ENCODE assay signal across 8 cellular contexts in the genomic region with DNA sequence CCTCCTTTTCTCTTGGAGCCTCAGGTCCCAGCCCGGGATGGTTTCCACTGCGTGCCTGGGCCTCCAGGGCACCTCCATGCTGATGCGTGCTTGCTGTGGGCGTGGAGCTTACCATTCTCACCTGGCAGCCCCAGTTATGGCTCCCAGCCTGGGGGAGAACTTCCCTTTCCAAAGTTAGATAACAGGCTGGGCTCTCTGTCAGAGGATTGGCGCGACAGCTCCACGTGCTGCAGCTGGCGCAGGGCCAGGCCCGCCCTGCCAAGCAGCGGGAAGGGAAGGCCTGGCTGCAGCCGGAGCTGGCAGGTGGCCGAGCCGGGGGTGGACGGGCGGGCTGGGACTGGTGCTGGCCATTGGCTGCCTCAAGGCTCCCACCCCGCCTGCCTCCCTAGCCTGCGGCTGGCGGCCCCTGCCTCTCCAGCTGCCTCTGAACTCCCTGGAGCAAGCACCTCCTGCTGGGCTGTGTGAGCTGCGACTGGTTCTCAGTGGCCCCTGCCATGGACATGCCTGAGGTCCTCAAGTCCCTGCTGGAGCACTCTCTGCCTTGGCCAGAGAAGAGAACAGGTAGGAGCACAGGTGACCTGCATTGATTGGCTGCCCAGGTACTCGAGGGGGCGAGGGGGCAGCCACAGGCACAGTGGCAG. TPM values are rescaled to one million over a fixed set of nuclear protein-coding genes. Genes with fewer than 3 reads are reported as not detected.
DNase-seq lines count a peak whose midpoint lies in the region; ATAC-seq and TF ChIP-seq lines count a peak whose summit lies in the region.

No MANE protein-coding gene starts in this region.

- H3K4me1 ChIP-seq in HCT116 (ENCODE audit: control insufficient read depth in 1 of 2, insufficient read depth in 2 of 2, low read length in 2 of 2) (peaks cover 17 to 18% of the 10 kb centered on the region in 2 experiments), left ventricle myocardium inferior (peaks cover 38% of the 10 kb centered on the region), psoas muscle (peaks cover 42% of the 10 kb centered on the region), Karpas-422 (ENCODE audit: low read length) (no peaks in the 10 kb centered on the region)

- H3K36me3 ChIP-seq in HCT116 (ENCODE audit: control insufficient read depth in 1 of 2, insufficient read depth in 2 of 2, low read length in 2 of 2), result no peaks in the 10 kb centered on the region
- no peaks in the 10 kb centered on the region for H3K36me3 ChIP-seq in left ventricle myocardium inferior
- H3K36me3 ChIP-seq in psoas muscle (ENCODE audit: insufficient read depth in 1 of 2, low read depth in 1 of 2), result no peaks in the 10 kb centered on the region
- H3K36me3 ChIP-seq in Karpas-422 (ENCODE audit: insufficient read depth, low read length), result no peaks in the 10 kb centered on the region

- no peak for TF ChIP-seq POLR2A in HCT116 (IDR thresholded peaks at IDR 0.05; ENCODE audit: borderline replicate concordance, extremely low read depth, insufficient read depth, insufficient read length)

- CTCF ChIA-PET in HCT116 (lab: Charles Lee), result interaction anchor here (0.9 to 1.2 kb wide), 3 partner anchors 10 to 444 kb away, joined by 3 to 5 read pairs (median 4); a partner anchor contains a TSS

- TF ChIP-seq CTCF in AG09319 (IDR thresholded peaks at IDR 0.05; ENCODE audit: low read depth, low read length) (peak; percentile 40), HCT116 (IDR thresholded peaks at IDR 0.05 in 2 of 3, conservative IDR thresholded peaks at IDR 0.05 in 1 of 3; ENCODE audit: borderline replicate concordance in 1 of 3, insufficient read depth in 1 of 3, low read depth in 2 of 3, low read length in 2 of 3) (peak in 2 of 3 experiments; percentile 23 to 26; a peak in 1 of 6 replicates), astrocyte of the cerebellum (IDR thresholded peaks at IDR 0.05; ENCODE audit: low read depth, low read length, missing control alignments) (no peak), left ventricle myocardium inferior (IDR thresholded peaks at IDR 0.05; ENCODE audit: borderline replicate concordance) (peak; percentile 59), psoas muscle (IDR thresholded peaks at IDR 0.05) (peak; percentile 39)

- H3K27me3 ChIP-seq in HCT116 (ENCODE audit: insufficient read depth, low read length) (no peaks in the 10 kb centered on the region), left ventricle myocardium inferior (ENCODE audit: low read depth) (no peaks in the 10 kb centered on the region), psoas muscle (ENCODE audit: insufficient read depth in 3 of 3, low read length in 2 of 3) (no peaks in the 10 kb centered on the region), Karpas-422 (ENCODE audit: low read length) (no peaks in the 10 kb centered on the region)

- RAD21 ChIA-PET in HCT116 (lab: Charles Lee; ENCODE audit: low non-redundant PET in 1 of 2, low total read pairs in 2 of 2, uncharacterized antibody in 2 of 2, unreplicated experiment in 2 of 2), result interaction anchor here in 1 of 2 experiments (0.6 kb wide), 1 partner anchor 14 kb away, joined by 4 read pairs; no protein-coding TSS in a partner anchor

- peak; percentile 90 for DNase-seq in AG09319 (ENCODE audit: extremely low read depth, low read depth)
- peak; percentile 71 for DNase-seq in HCT116 (ENCODE audit: low read depth, low spot score)
- DNase-seq in NCI-H69 (lab: John Stamatoyannopoulos, UW), result peak; percentile 99
- DNase-seq in astrocyte of the cerebellum (ENCODE audit: low read depth), result peak; percentile 80
- peak; percentile 98 for DNase-seq in left ventricle myocardium inferior
- peak; percentile 98 to 99 for DNase-seq in psoas muscle
- no peak for DNase-seq in Karpas-422

- TF ChIP-seq RAD21 in HCT116 (IDR thresholded peaks at IDR 0.05; ENCODE audit: low read depth), result no peak; the same call in 1 of the 2 replicates

- H3K9me3 ChIP-seq in HCT116 (ENCODE audit: control insufficient read depth in 1 of 2, insufficient read depth in 1 of 2, low read depth in 1 of 2, low read length in 2 of 2), result no peaks in the 10 kb centered on the region
- H3K9me3 ChIP-seq in left ventricle myocardium inferior (replicated peaks), result no peaks in the 10 kb centered on the region
- no peaks in the 10 kb centered on the region for H3K9me3 ChIP-seq in psoas muscle
- H3K9me3 ChIP-seq in Karpas-422 (ENCODE audit: low read length), result no peaks in the 10 kb centered on the region

- H3K79me2 ChIP-seq in HCT116 (ENCODE audit: insufficient read depth, low read length) (no peaks in the 10 kb centered on the region), Karpas-422 (ENCODE audit: low read length) (no peaks in the 10 kb centered on the region)

- POLR2A ChIA-PET in HCT116 (lab: Charles Lee), result interaction anchor here (1.2 to 3.2 kb wide), 2 partner anchors 9 to 14 kb away, joined by 4 to 16 read pairs; a partner anchor contains a TSS

- peak overlapping the region; percentile 82 for H3K4me2 ChIP-seq in HCT116 (ENCODE audit: low read length)
- H3K4me2 ChIP-seq in Karpas-422 (ENCODE audit: low read depth, low read length, poor library complexity, severe bottlenecking), result no peak overlapping the region

- H3K27ac ChIP-seq in HCT116 (ENCODE audit: low read depth, low read length) (peak overlapping the region; percentile 20; the same call in 1 of the 2 replicates), left ventricle myocardium inferior (replicated peaks) (peak overlapping the region; percentile 85), psoas muscle (peak overlapping the region; percentile 77), Karpas-422 (ENCODE audit: low read length) (no peak overlapping the region)

- H3K9ac ChIP-seq in HCT116 (ENCODE audit: low read length) (peak overlapping the region; percentile 51), Karpas-422 (ENCODE audit: low read length) (no peak overlapping the region)

- peak; percentile 93 for ATAC-seq in HCT116
- ATAC-seq in psoas muscle, result peak; percentile 90 to 94 (median 92)
- no peak for ATAC-seq in HG02798 (IDR thresholded peaks at IDR 0.05; ENCODE audit: poor library complexity, unreplicated experiment)

- no TSS peak for BruUV-seq in HCT116 (replicated peaks; lab: Mats Ljungman, UMichigan)

- H2AFZ ChIP-seq in HCT116 (ENCODE audit: low read depth, low read length, poor library complexity, severe bottlenecking) (peak overlapping the region; percentile 76), Karpas-422 (ENCODE audit: low read length) (no peak overlapping the region)

- H4K20me1 ChIP-seq in HCT116 (ENCODE audit: insufficient read depth), result no peaks in the 10 kb centered on the region
- no peaks in the 10 kb centered on the region for H4K20me1 ChIP-seq in Karpas-422 (ENCODE audit: insufficient read depth, low read depth, low read length)

- H3K4me3 ChIP-seq in HCT116 (replicated peaks in 1 of 2; ENCODE audit: low read depth in 1 of 2, low read length in 2 of 2), result peak overlapping the region in 1 of 2 experiments; percentile 37; a peak in 3 of 4 replicates
- H3K4me3 ChIP-seq in astrocyte of the cerebellum (ENCODE audit: low read depth, low read length), result peak overlapping the region; percentile 1
- peak overlapping the region; percentile 69 for H3K4me3 ChIP-seq in left ventricle myocardium inferior
- H3K4me3 ChIP-seq in psoas muscle, result peak overlapping the region; percentile 59
- H3K4me3 ChIP-seq in Karpas-422 (ENCODE audit: low read length), result no peak overlapping the region

- WGBS in psoas muscle, 3 donors, result 1 to 4% (median 1%) methylated on average over 19 to 21 of the region's 21 CpGs

- H3K9me2 ChIP-seq in HCT116 (ENCODE audit: insufficient read depth) (no peaks in the 10 kb centered on the region), Karpas-422 (replicated peaks; ENCODE audit: insufficient read depth, low read length) (no peaks in the 10 kb centered on the region)

- intact Hi-C loops in HCT116 (cut with micrococcal nuclease), result no loop called here
- intact Hi-C loops in left ventricle myocardium inferior (cut with micrococcal nuclease), result no loop called here
- intact Hi-C loops in psoas muscle (cut with DNase I), result loop anchor here in 1 of 2 donors (1.0 kb wide), 1 partner anchor 40 kb away; no protein-coding TSS in a partner anchor

- in situ Hi-C loops in astrocyte of the cerebellum (cut with HindIII; ENCODE audit: low sequenced_read_pairs), result no loop called here

TF ChIP-seq in HCT116, 20 proteins besides CTCF, POLR2A, EP300 and RAD21 (continues in another document):
- TF ChIP-seq POLR2AphosphoS5 (IDR thresholded peaks at IDR 0.05; ENCODE audit: low read depth, low read length) (peak; percentile 56), CBX3 (IDR thresholded peaks at IDR 0.05; ENCODE audit: low read depth) (no peak), YY1 (IDR thresholded peaks at IDR 0.05; ENCODE audit: extremely low read depth, insufficient replicate concordance, low read depth, low read length) (no peak), SRF (IDR thresholded peaks at IDR 0.05; ENCODE audit: low read depth) (no peak), SP1 (IDR thresholded peaks at IDR 0.05; ENCODE audit: low read depth) (no peak; the same call in 1 of the 2 replicates), ZNF274 (IDR thresholded peaks at IDR 0.05; ENCODE audit: low read depth, low read length) (no peak), EGR1 (IDR thresholded peaks at IDR 0.05; ENCODE audit: low read depth) (peak; percentile 96), TCF7L2 (IDR thresholded peaks at IDR 0.05; ENCODE audit: borderline replicate concordance, extremely low read depth, insufficient read depth, insufficient read length) (peak; percentile 9), ZFX (IDR thresholded peaks at IDR 0.05) (no peak; the same call in 1 of the 2 replicates), ELF1 (IDR thresholded peaks at IDR 0.05; ENCODE audit: borderline replicate concordance, low read depth) (no peak)
- TF ChIP-seq, protein P1, sequence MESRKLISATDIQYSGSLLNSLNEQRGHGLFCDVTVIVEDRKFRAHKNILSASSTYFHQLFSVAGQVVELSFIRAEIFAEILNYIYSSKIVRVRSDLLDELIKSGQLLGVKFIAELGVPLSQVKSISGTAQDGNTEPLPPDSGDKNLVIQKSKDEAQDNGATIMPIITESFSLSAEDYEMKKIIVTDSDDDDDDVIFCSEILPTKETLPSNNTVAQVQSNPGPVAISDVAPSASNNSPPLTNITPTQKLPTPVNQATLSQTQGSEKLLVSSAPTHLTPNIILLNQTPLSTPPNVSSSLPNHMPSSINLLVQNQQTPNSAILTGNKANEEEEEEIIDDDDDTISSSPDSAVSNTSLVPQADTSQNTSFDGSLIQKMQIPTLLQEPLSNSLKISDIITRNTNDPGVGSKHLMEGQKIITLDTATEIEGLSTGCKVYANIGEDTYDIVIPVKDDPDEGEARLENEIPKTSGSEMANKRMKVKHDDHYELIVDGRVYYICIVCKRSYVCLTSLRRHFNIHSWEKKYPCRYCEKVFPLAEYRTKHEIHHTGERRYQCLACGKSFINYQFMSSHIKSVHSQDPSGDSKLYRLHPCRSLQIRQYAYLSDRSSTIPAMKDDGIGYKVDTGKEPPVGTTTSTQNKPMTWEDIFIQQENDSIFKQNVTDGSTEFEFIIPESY (IDR thresholded peaks at IDR 0.05; ENCODE audit: extremely low read depth, insufficient replicate concordance, low read length), result no peak

RNA-seq across cellular contexts. Expression of a gene that starts 14.6 kb away (rescaled TPM):
- total RNA-seq in HCT116 (2021; ENCODE audit: unreplicated experiment), result 16.5 TPM
- 15.9 and 17.5 TPM in 2 replicates for polyA plus RNA-seq in HCT116 (2012)
- total RNA-seq in left ventricle myocardium inferior, result 20.1 TPM
- 10 to 100 TPM; 11.7 to 23.9 (median 16.1) TPM for total RNA-seq in psoas muscle
- 1 to 10 TPM; 2.0 to 7.8 (median 6.2) TPM for polyA plus RNA-seq in psoas muscle
- 4.4 and 6.8 TPM in 2 replicates for total RNA-seq in Karpas-422 (2014; rRNA removed; shearing (Covaris generic); ENCODE audit: low replicate concordance)
